35 cellular contexts compared by ENCODE assay signal in the genomic region with DNA sequence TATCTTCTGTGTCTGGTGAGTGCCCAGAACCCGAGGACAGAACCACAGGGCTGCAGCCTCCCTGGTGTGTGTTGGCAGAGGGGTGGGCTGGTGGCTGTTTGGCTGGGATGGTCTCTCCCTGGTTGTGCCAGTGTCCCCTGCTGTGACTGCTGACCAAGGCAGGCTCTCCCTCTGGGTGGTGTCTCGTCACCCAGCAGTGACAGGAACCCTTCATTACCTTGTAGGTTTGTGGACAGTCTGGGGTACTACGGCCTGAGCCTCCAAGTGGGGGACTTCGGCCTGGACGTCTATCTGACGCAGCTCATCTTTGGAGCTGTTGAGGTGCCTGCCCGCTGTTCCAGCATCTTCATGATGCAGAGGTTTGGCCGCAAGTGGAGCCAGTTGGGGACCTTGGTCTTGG. TPM values are rescaled to one million over a fixed set of nuclear protein-coding genes. Genes with fewer than 3 reads are reported as not detected.
"Had no signal": no experiment of that assay in that cellular context is flagged by ENCODE, and none has a peak within 500 bp of the region (broad histone marks: within the 10 kb centered on the region; RNA-seq: fewer than 3 reads in every experiment).

No MANE protein-coding gene starts in this region.

- H3K27me3 ChIP-seq: adrenal gland, body of pancreas, brain microvascular endothelial cell, breast epithelium had no signal

- H3K36me3 ChIP-seq: adrenal gland, breast epithelium had no signal

- H3K27me3 Mint-ChIP-seq: activated B cell treated with CpG ODN at 0.5 μM for 24 hours; activated CD4-positive, alpha-beta memory T cell treated with anti-CD3 and anti-CD28 coated beads for 36 hours; activated CD4-positive, alpha-beta T cell treated with anti-CD3 and anti-CD28 coated beads, Interleukin-2, amount 10 ng/mL, durations not matched to agents 24 days and 14 days; activated CD8-positive, alpha-beta T cell treated with anti-CD3 and anti-CD28 coated beads for 36 hours; activated naive CD8-positive, alpha-beta T cell treated with anti-CD3 and anti-CD28 coated beads for 36 hours; activated T-helper 17 cell treated with anti-CD3 and anti-CD28 coated beads, Interleukin-2, amount 50 U/mL, for 72 hours had no signal

- H3K27ac Mint-ChIP-seq: activated B cell treated with CpG ODN at 0.5 μM for 24 hours; activated CD4-positive, alpha-beta memory T cell treated with anti-CD3 and anti-CD28 coated beads for 36 hours; activated CD4-positive, alpha-beta T cell treated with anti-CD3 and anti-CD28 coated beads, Interleukin-2, amount 10 ng/mL, durations not matched to agents 24 days and 14 days; activated CD8-positive, alpha-beta T cell treated with anti-CD3 and anti-CD28 coated beads for 36 hours; activated naive CD4-positive, alpha-beta T cell treated with anti-CD3 and anti-CD28 coated beads for 36 hours; activated naive CD8-positive, alpha-beta T cell treated with anti-CD3 and anti-CD28 coated beads for 36 hours; activated T-cell treated with anti-CD3 and anti-CD28 coated beads, Interleukin-2, amount 50 U/mL, for 72 hours; activated T-helper 1 cell treated with anti-CD3 and anti-CD28 coated beads, Interleukin-12 subunit alpha, Interleukin-12 subunit beta, Interleukin-2, Interleukin-4 antibody, amounts not matched to agents 30 ng/mL and 10 ng/mL and 1 ng/mL, durations not matched to agents 14 hours and 24 hours and 36 hours; T-helper 1 cell treated with Interleukin-12 subunit alpha and Interleukin-12 subunit beta and Interleukin-4 antibody, amounts not matched to agents 30 μg/mL and 1 μg/mL, for 36 hours; T-helper 2 cell treated with Interferon-gamma antibody and Interleukin-4, amounts not matched to agents 5 μg/mL and 100 μg/mL, for 36 hours had no signal

- H3K4me1 ChIP-seq: adrenal gland, body of pancreas, breast epithelium had no signal

- H3K4me3 ChIP-seq: adrenal gland, body of pancreas, breast epithelium had no signal

- H3K36me3 Mint-ChIP-seq: activated CD4-positive, alpha-beta memory T cell treated with anti-CD3 and anti-CD28 coated beads for 36 hours had no signal

- H3K4me1 Mint-ChIP-seq: activated CD4-positive, alpha-beta T cell treated with anti-CD3 and anti-CD28 coated beads, Interleukin-2, amount 10 ng/mL, durations not matched to agents 24 days and 14 days; activated naive CD8-positive, alpha-beta T cell treated with anti-CD3 and anti-CD28 coated beads for 36 hours; activated T-helper 17 cell treated with anti-CD3 and anti-CD28 coated beads, Interleukin-2, amount 50 U/mL, for 72 hours had no signal

- ATAC-seq: activated CD8-positive, alpha-beta T cell treated with anti-CD3 and anti-CD28 coated beads for 36 hours; activated naive CD4-positive, alpha-beta T cell treated with anti-CD3 and anti-CD28 coated beads, Interleukin-2, amount 50 U/mL, for 72 hours; activated T-cell treated with anti-CD3 and anti-CD28 coated beads, Interleukin-2, amount 50 U/mL, for 4 hours; activated T-cell treated with anti-CD3 and anti-CD28 coated beads, Interleukin-2, amount 50 U/mL, for 72 hours; activated T-helper 17 cell treated with anti-CD3 and anti-CD28 coated beads, Interleukin-2, amount 50 U/mL, for 72 hours; body of pancreas had no signal

- H3K27ac ChIP-seq: adrenal gland, body of pancreas, brain microvascular endothelial cell, breast epithelium, VCaP had no signal

- H3K9me3 Mint-ChIP-seq: activated B cell treated with CpG ODN at 0.5 μM for 24 hours; activated CD4-positive, alpha-beta memory T cell treated with anti-CD3 and anti-CD28 coated beads for 36 hours; activated CD8-positive, alpha-beta T cell treated with anti-CD3 and anti-CD28 coated beads for 36 hours; activated naive CD4-positive, alpha-beta T cell treated with anti-CD3 and anti-CD28 coated beads for 36 hours; activated naive CD4-positive, alpha-beta T cell treated with anti-CD3 and anti-CD28 coated beads, Interleukin-2, amount 50 U/mL, for 72 hours; activated naive CD8-positive, alpha-beta T cell treated with anti-CD3 and anti-CD28 coated beads for 36 hours; activated T-cell treated with anti-CD3 and anti-CD28 coated beads, Interleukin-2, amount 50 U/mL, for 4 hours; activated T-cell treated with anti-CD3 and anti-CD28 coated beads, Interleukin-2, amount 50 U/mL, for 72 hours; activated T-helper 17 cell treated with anti-CD3 and anti-CD28 coated beads, Interleukin-2, amount 50 U/mL, for 72 hours; T-helper 2 cell treated with Interferon-gamma antibody and Interleukin-4, amounts not matched to agents 5 μg/mL and 100 μg/mL, for 36 hours had no signal

- DNase-seq: activated B cell treated with CpG ODN at 0.5 μM for 24 hours; activated CD4-positive, alpha-beta memory T cell treated with anti-CD3 and anti-CD28 coated beads for 36 hours; activated CD4-positive, alpha-beta T cell treated with anti-CD3 and anti-CD28 coated beads for 4 hours; activated CD4-positive, alpha-beta T cell treated with anti-CD3 and anti-CD28 coated beads, Interleukin-2, amount 10 ng/mL, durations not matched to agents 24 days and 14 days; activated CD4-positive, alpha-beta T cell treated with anti-CD3 and anti-CD28 coated beads, Interleukin-2, amount 50 U/mL, for 1 hour; activated CD4-positive, alpha-beta T cell treated with anti-CD3 and anti-CD28 coated beads, Interleukin-2, amount 50 U/mL, for 4 hours; activated CD4-positive, CD25-positive, alpha-beta regulatory T cell treated with anti-CD3 and anti-CD28 coated beads, Interleukin-2, amount 50 U/mL, for 72 hours; activated CD8-positive, alpha-beta memory T cell treated with anti-CD3 and anti-CD28 coated beads, Interleukin-2, amount 50 U/mL, for 4 hours; activated CD8-positive, alpha-beta T cell treated with anti-CD3 and anti-CD28 coated beads for 36 hours; activated effector memory CD4-positive, alpha-beta T cell treated with anti-CD3 and anti-CD28 coated beads, Interleukin-2, amount 50 U/mL, for 16 hours; activated gamma-delta T cell treated with Interleukin-2 at 50 U/mL for 16 hours; activated naive CD4-positive, alpha-beta T cell; activated naive CD4-positive, alpha-beta T cell treated with anti-CD3 and anti-CD28 coated beads for 36 hours; activated naive CD4-positive, alpha-beta T cell treated with anti-CD3 and anti-CD28 coated beads, Interleukin-2, amount 50 U/mL, for 16 hours; activated naive CD8-positive, alpha-beta T cell treated with anti-CD3 and anti-CD28 coated beads for 36 hours; activated T-cell treated with anti-CD3 and anti-CD28 coated beads for 4 hours; activated T-cell treated with anti-CD3 and anti-CD28 coated beads, Interleukin-2, amount 50 U/mL, for 1 hour; activated T-cell treated with anti-CD3 and anti-CD28 coated beads, Interleukin-2, amount 50 U/mL, for 4 hours; activated T-cell treated with anti-CD3 and anti-CD28 coated beads, Interleukin-2, amount 50 U/mL, for 72 hours; amniotic stem cell; brain microvascular endothelial cell; central memory CD4-positive, alpha-beta T cell; T-helper 1 cell; T-helper 2 cell; T-helper 9 cell had no signal

- H3K9me3 ChIP-seq: adrenal gland, body of pancreas, breast epithelium had no signal

- H3K4me3 Mint-ChIP-seq: activated B cell treated with CpG ODN at 0.5 μM for 24 hours; activated CD4-positive, alpha-beta memory T cell treated with anti-CD3 and anti-CD28 coated beads for 36 hours; activated CD4-positive, alpha-beta T cell treated with anti-CD3 and anti-CD28 coated beads, Interleukin-2, amount 10 ng/mL, durations not matched to agents 24 days and 14 days; activated CD8-positive, alpha-beta T cell treated with anti-CD3 and anti-CD28 coated beads for 36 hours; activated naive CD4-positive, alpha-beta T cell treated with anti-CD3 and anti-CD28 coated beads for 36 hours; activated naive CD8-positive, alpha-beta T cell treated with anti-CD3 and anti-CD28 coated beads for 36 hours; activated T-cell treated with anti-CD3 and anti-CD28 coated beads, Interleukin-2, amount 50 U/mL, for 4 hours; activated T-cell treated with anti-CD3 and anti-CD28 coated beads, Interleukin-2, amount 50 U/mL, for 72 hours; activated T-helper 1 cell treated with anti-CD3 and anti-CD28 coated beads, Interleukin-12 subunit alpha, Interleukin-12 subunit beta, Interleukin-2, Interleukin-4 antibody, amounts not matched to agents 30 ng/mL and 10 ng/mL and 1 ng/mL, durations not matched to agents 14 hours and 24 hours and 36 hours; activated T-helper 17 cell treated with anti-CD3 and anti-CD28 coated beads, Interleukin-2, amount 50 U/mL, for 72 hours; T-helper 1 cell treated with Interleukin-12 subunit alpha and Interleukin-12 subunit beta and Interleukin-4 antibody, amounts not matched to agents 30 μg/mL and 1 μg/mL, for 36 hours; T-helper 2 cell treated with Interferon-gamma antibody and Interleukin-4, amounts not matched to agents 5 μg/mL and 100 μg/mL, for 36 hours had no signal

RNA-seq across cellular contexts. Expression of gene SLC22A14, which starts 6.4 kb away (rescaled TPM):
- total RNA-seq: activated CD4-positive, alpha-beta memory T cell treated with anti-CD3 and anti-CD28 coated beads for 36 hours; activated CD4-positive, alpha-beta T cell treated with anti-CD3 and anti-CD28 coated beads, Interleukin-2, amount 10 ng/mL, durations not matched to agents 24 days and 14 days; activated CD8-positive, alpha-beta T cell treated with anti-CD3 and anti-CD28 coated beads for 36 hours; activated naive CD4-positive, alpha-beta T cell treated with anti-CD3 and anti-CD28 coated beads for 36 hours; activated naive CD4-positive, alpha-beta T cell treated with anti-CD3 and anti-CD28 coated beads, Interleukin-2, amount 50 U/mL, for 72 hours; activated naive CD8-positive, alpha-beta T cell treated with anti-CD3 and anti-CD28 coated beads for 36 hours; activated T-cell treated with anti-CD3 and anti-CD28 coated beads, Interleukin-2, amount 50 U/mL, for 4 hours; activated T-helper 1 cell treated with anti-CD3 and anti-CD28 coated beads, Interleukin-12 subunit alpha, Interleukin-12 subunit beta, Interleukin-2, Interleukin-4 antibody, amounts not matched to agents 30 ng/mL and 10 ng/mL and 1 ng/mL, durations not matched to agents 14 hours and 24 hours and 36 hours; body of pancreas had no signal

RNA-seq across cellular contexts. Expression of gene SLC22A13, which starts 10.0 kb away (rescaled TPM):
- total RNA-seq: activated naive CD4-positive, alpha-beta T cell treated with anti-CD3 and anti-CD28 coated beads for 36 hours had no signal
- polyA plus RNA-seq: aorta had no signal
